Comparison of ENCODE assay signal across 1 cellular context in genomic region chr15:35256555-35256954, GRCh38.
TF ChIP-seq lines count a peak whose summit lies in the region.

No MANE protein-coding gene starts in this region.

TF ChIP-seq in IMR-90, 13 proteins besides CTCF, POLR2A, EP300 and RAD21 (continued from another document):
- TF ChIP-seq CHD1 (IDR thresholded peaks at IDR 0.05; ENCODE audit: low read depth, low read length) (no peak), MAFK (IDR thresholded peaks at IDR 0.05; ENCODE audit: low read depth, low read length) (no peak), SMC3 (IDR thresholded peaks at IDR 0.05; ENCODE audit: low read depth, low read length) (no peak), BHLHE40 (IDR thresholded peaks at IDR 0.05; ENCODE audit: low read depth, low read length) (no peak), NFE2L2 (IDR thresholded peaks at IDR 0.05; ENCODE audit: low read depth, low read length) (no peak), RFX5 (IDR thresholded peaks at IDR 0.05; ENCODE audit: low read depth, low read length) (no peak)
- TF ChIP-seq, protein P1, sequence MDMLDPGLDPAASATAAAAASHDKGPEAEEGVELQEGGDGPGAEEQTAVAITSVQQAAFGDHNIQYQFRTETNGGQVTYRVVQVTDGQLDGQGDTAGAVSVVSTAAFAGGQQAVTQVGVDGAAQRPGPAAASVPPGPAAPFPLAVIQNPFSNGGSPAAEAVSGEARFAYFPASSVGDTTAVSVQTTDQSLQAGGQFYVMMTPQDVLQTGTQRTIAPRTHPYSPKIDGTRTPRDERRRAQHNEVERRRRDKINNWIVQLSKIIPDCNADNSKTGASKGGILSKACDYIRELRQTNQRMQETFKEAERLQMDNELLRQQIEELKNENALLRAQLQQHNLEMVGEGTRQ (IDR thresholded peaks at IDR 0.05; ENCODE audit: low read depth, low read length): no peak
